In the genomic region with DNA sequence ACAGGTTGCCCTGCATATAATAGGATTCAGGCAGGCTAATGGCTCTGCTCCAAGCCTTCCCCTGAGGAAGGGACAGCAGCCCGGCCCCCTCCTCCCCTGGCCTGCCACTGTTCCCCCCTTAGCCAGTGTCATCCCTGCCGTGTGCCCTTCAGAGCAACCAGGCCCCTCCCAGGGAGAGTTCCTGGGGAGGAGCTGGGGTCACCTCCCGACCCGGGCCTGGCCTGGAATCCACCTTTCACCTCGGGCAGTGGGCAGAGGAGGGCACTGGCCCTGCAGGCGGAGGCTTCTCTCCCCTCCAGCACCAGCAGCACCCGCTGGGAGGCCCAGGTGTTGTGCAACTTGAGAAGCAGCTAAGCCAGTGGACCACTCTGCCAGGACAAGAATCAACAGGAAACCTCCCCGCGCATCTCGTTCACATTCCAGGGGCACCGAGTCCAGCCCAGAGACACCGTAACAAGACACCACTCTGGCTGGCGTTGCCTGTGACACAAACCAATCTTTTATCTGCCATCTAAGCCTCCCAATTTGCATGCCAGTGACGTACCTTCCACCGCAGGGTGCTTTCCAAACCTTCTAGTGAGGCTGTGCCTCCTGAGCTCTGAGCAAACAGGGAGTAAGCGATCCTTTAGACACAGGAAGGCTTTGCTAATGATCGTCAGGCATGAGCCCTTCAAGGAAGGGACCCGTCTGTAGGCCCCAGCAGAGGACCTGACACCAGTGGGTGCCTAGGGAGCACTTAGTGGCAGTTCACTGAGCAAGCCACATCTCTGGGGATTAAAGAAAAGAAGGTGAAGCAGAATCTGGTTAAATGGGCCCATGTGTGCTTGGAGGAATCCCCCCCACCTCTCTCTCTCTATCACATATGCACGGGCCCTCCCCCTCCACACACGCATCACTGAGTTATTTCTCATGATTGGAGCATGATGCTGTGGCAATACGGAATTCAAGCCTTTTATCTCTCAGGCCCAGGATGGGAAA, we compare ENCODE assay signal across 8 cellular contexts.
DNase-seq lines count a peak whose midpoint lies in the region; ATAC-seq, FAIRE-seq and TF ChIP-seq lines count a peak whose summit lies in the region.

No MANE protein-coding gene starts in this region.

- H3K27me3 ChIP-seq in HAP-1 (ENCODE audit: low read depth) (peaks cover 3% of the 10 kb centered on the region; the same call in 1 of the 2 replicates), esophagus (ENCODE audit: control insufficient read depth in 1 of 2, insufficient read depth in 2 of 2, low read length in 2 of 2) (no peaks in the 10 kb centered on the region)

- peak; percentile 94 for FAIRE-seq in GM12892 (lab: Jason Lieb, UNC)

- POLR2A ChIA-PET in naive thymus-derived CD8-positive, alpha-beta T cell (lab: Charles Lee) = no interaction called here

- peak; percentile 52; the same call in 1 of the 2 replicates for TF ChIP-seq POLR2A in GM12892 (IDR thresholded peaks at IDR 0.05; ENCODE audit: low read depth, low read length)

- H3K36me3 ChIP-seq in HAP-1 (replicated peaks) = no peaks in the 10 kb centered on the region
- H3K36me3 ChIP-seq in esophagus (ENCODE audit: control insufficient read depth in 2 of 2, insufficient read depth in 2 of 2, low read length in 1 of 2) = no peaks in the 10 kb centered on the region

- H3K4me1 ChIP-seq in HAP-1 = peaks cover 17% of the 10 kb centered on the region
- peaks cover 0 to 25% of the 10 kb centered on the region in 2 donors for H3K4me1 ChIP-seq in esophagus (ENCODE audit: control insufficient read depth in 2 of 2, insufficient read depth in 2 of 2, low read length in 1 of 2)

- H3K27me3 Mint-ChIP-seq in immature natural killer cell (ENCODE audit: low read depth in 3 of 3) = peaks cover 10 to 19% (median 14%) of the 10 kb centered on the region in 3 donors
- H3K27me3 Mint-ChIP-seq in naive thymus-derived CD8-positive, alpha-beta T cell = peaks cover 0 to 2% (median 0%) of the 10 kb centered on the region in 5 donors

- peaks cover 0 to 5% (median 0%) of the 10 kb centered on the region in 6 donors for H3K9me3 Mint-ChIP-seq in immature natural killer cell
- H3K9me3 Mint-ChIP-seq in naive thymus-derived CD8-positive, alpha-beta T cell = peaks cover 0 to 9% (median 4%) of the 10 kb centered on the region in 9 donors

- H3K9me3 ChIP-seq in HAP-1 (no peaks in the 10 kb centered on the region), esophagus (ENCODE audit: control insufficient read depth in 2 of 2, insufficient read depth in 1 of 2, low read depth in 1 of 2, low read length in 1 of 2) (no peaks in the 10 kb centered on the region)

- no peak overlapping the region for H3K4me3 Mint-ChIP-seq in immature natural killer cell
- H3K4me3 Mint-ChIP-seq in naive thymus-derived CD8-positive, alpha-beta T cell = no peak overlapping the region

- 42 to 50% methylated on average over 21 of the region's 21 CpGs for WGBS in esophagus, 2 donors

- no peak for ATAC-seq in naive thymus-derived CD8-positive, alpha-beta T cell

- H3K27ac ChIP-seq in esophagus (ENCODE audit: low read depth in 2 of 2, low read length in 1 of 2) = peak overlapping the region; percentile 46 to 87

- H3K4me3 ChIP-seq in HAP-1 (no peak overlapping the region), esophagus (ENCODE audit: low read depth in 1 of 2, low read length in 2 of 2) (no peak overlapping the region)

- intact Hi-C loops in posterior vena cava (cut with DNase I) = no loop called here

- in situ Hi-C loops in HAP-1 (cut with MboI; ENCODE audit: low sequenced_read_pairs) = no loop called here

- DNase-seq in GM12892 (ENCODE audit: insufficient read length) (peak; percentile 74), HAP-1 (ENCODE audit: low spot score in 2 of 2) (peak; percentile 58 to 73), NCI-H1092 (lab: John Stamatoyannopoulos, UW) (peak; percentile 25), T-helper 9 cell (peak; percentile 21), posterior vena cava (ENCODE audit: low spot score) (peak; percentile 90), immature natural killer cell (no peak)
- no peak for DNase-seq in naive thymus-derived CD8-positive, alpha-beta T cell

- no peaks in the 10 kb centered on the region for H3K4me1 Mint-ChIP-seq in immature natural killer cell
- no peaks in the 10 kb centered on the region for H3K4me1 Mint-ChIP-seq in naive thymus-derived CD8-positive, alpha-beta T cell

- no peak overlapping the region for H3K27ac Mint-ChIP-seq in immature natural killer cell
- peak overlapping the region in 2 of 10 donors; percentile 2 to 31 for H3K27ac Mint-ChIP-seq in naive thymus-derived CD8-positive, alpha-beta T cell

- peaks cover 3 to 5% (median 4%) of the 10 kb centered on the region in 3 donors for H3K36me3 Mint-ChIP-seq in immature natural killer cell
- peaks cover 0 to 5% (median 3%) of the 10 kb centered on the region in 3 donors for H3K36me3 Mint-ChIP-seq in naive thymus-derived CD8-positive, alpha-beta T cell

Comparison
In these comparisons a context has a peak if more than half of its experiments do, and no peak if none do; other contexts are left out.
1. DNase-seq: peak in GM12892 (single experiment), HAP-1 (2 of 2), NCI-H1092 (single experiment), T-helper 9 cell (single experiment) and posterior vena cava (single experiment); none in immature natural killer cell (0 of 3) and naive thymus-derived CD8-positive, alpha-beta T cell (0 of 10).